ENCODE assay signal across 18 cellular contexts in the genomic region with DNA sequence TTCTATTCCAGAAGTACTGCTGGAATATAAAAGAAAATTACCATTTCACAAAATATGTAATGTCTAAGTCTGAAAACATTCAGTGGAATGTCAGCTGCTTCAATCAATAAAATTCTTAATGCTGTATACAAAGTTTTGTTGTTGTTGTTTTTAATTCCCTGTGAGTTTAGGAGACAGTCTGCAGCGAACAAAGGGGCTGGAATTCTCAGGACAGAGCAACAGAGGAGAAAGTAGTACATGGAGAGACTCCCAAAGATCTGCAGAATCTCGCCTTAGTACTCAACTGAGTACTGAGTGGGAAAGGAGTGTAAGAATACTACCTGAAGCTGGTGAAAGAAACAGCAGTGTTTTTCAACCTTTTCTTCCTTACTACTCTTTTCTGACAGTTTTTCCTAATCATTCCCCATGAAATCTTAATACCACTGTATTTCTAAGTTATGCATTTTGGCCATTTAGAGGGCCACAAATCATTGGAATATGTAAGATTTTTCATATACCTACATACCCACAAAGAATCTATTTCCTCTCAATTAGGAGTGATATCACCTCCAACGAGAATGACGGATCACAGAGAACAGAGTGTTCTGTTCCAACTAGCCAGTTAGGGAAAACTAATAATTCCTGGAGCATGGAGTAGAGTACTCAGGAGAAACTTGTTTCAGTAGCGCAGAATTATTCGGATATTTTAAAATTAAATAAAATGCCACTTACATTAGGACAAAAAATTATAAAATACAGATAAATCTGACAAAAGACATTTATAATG. TPM values are rescaled to one million over a fixed set of nuclear protein-coding genes. Genes with fewer than 3 reads are reported as not detected.
A peak's percentile ranks its signal among the peaks of the same experiment; 100 is the strongest.
DNase-seq lines count a peak whose midpoint lies in the region; ATAC-seq and TF ChIP-seq lines count a peak whose summit lies in the region.
"Had no signal": no experiment of that assay in that cellular context is flagged by ENCODE, and none has a peak within 500 bp of the region (broad histone marks: within the 10 kb centered on the region; RNA-seq: fewer than 3 reads in every experiment).

No MANE protein-coding gene starts in this region.

- ATAC-seq in Panc1 (peak; percentile 80; the same call in 1 of the 2 replicates), natural killer cell (no peak), HG03565 (IDR thresholded peaks at IDR 0.05; ENCODE audit: unreplicated experiment) (no peak)

- no peak overlapping the region for H2AFZ ChIP-seq in osteoblast (ENCODE audit: low read length)

- peak overlapping the region; percentile 70 for H3K4me2 ChIP-seq in osteoblast (ENCODE audit: insufficient read depth, low read length)

- H3K4me1 Mint-ChIP-seq in natural killer cell: peaks cover 28 to 51% of the 10 kb centered on the region in 2 donors

- DNase-seq in Panc1 (ENCODE audit: low read depth, low spot score) (no peak), dorsolateral prefrontal cortex (no peak), osteoblast (ENCODE audit: insufficient read length, low spot score, missing footprints) (no peak), uterus (no peak), natural killer cell (no peak)
- DNase-seq in activated T-cell treated with anti-CD3 and anti-CD28 coated beads, Interleukin-2, amount 50 U/mL, for 48 hours: no peak
- DNase-seq: activated CD4-positive, alpha-beta T cell treated with anti-CD3 and anti-CD28 coated beads, Interleukin-2, amount 50 U/mL, for 1 hour; activated T-cell treated with anti-CD3 and anti-CD28 coated beads, Interleukin-2, amount 50 U/mL, for 1 hour; heart right ventricle; kidney glomerular epithelial cell; NCI-H1048; NCI-H2171 treated with DMSO at 0.1 percent for 48 hours; stimulated activated CD4-positive, alpha-beta T cell treated with anti-CD3 and anti-CD28 coated beads, Interleukin-4, amount 100 ng/mL, for 1 hour had no signal

- peaks cover 5% of the 10 kb centered on the region; the same call in 1 of the 2 replicates for H3K36me3 ChIP-seq in Panc1 (ENCODE audit: control insufficient read depth, insufficient read depth, low read length)
- H3K36me3 ChIP-seq in osteoblast (ENCODE audit: insufficient read depth, low read length): peaks cover 25% of the 10 kb centered on the region
- no peaks in the 10 kb centered on the region for H3K36me3 ChIP-seq in uterus
- H3K36me3 ChIP-seq: heart right ventricle had no signal

- H3K27me3 ChIP-seq in Panc1 (ENCODE audit: control insufficient read depth, insufficient read depth, low read length) (no peaks in the 10 kb centered on the region), dorsolateral prefrontal cortex (no peaks in the 10 kb centered on the region), osteoblast (ENCODE audit: insufficient read depth, low read length) (no peaks in the 10 kb centered on the region), uterus (no peaks in the 10 kb centered on the region)
- H3K27me3 ChIP-seq: heart right ventricle had no signal

- no peak for TF ChIP-seq POLR2A in uterus (IDR thresholded peaks at IDR 0.05)

- no peaks in the 10 kb centered on the region for H4K20me1 ChIP-seq in osteoblast (ENCODE audit: insufficient read depth, low read length)

- CTCF ChIA-PET in Panc1 (lab: Charles Lee): no interaction called here

- no peaks in the 10 kb centered on the region for H3K27me3 Mint-ChIP-seq in natural killer cell (ENCODE audit: low read depth in 2 of 2)
- H3K27me3 Mint-ChIP-seq: activated naive CD8-positive, alpha-beta T cell; central memory CD8-positive, alpha-beta T cell had no signal

- no TSS peak for BruUV-seq in Panc1 (replicated peaks; lab: Mats Ljungman, UMichigan)

- no peak overlapping the region for H3K4me3 Mint-ChIP-seq in natural killer cell
- H3K4me3 Mint-ChIP-seq: activated naive CD8-positive, alpha-beta T cell; CD14-positive monocyte; central memory CD8-positive, alpha-beta T cell had no signal

- peak overlapping the region in 1 of 2 experiments; percentile 2; a peak in 1 of 4 replicates for H3K4me3 ChIP-seq in Panc1 (ENCODE audit: low read depth in 2 of 2, low read length in 2 of 2)
- peak overlapping the region in 20 of 59 donors; percentile 0 to 45 (median 9) for H3K4me3 ChIP-seq in dorsolateral prefrontal cortex
- H3K4me3 ChIP-seq in osteoblast (ENCODE audit: insufficient read depth, low read length): peak overlapping the region; percentile 15
- peak overlapping the region; percentile 7 to 20 for H3K4me3 ChIP-seq in uterus
- H3K4me3 ChIP-seq: heart right ventricle, SK-N-MC had no signal

- no peak overlapping the region for H3K27ac Mint-ChIP-seq in natural killer cell
- H3K27ac Mint-ChIP-seq: activated naive CD8-positive, alpha-beta T cell had no signal

- peaks cover 15% of the 10 kb centered on the region for H3K36me3 Mint-ChIP-seq in natural killer cell

- TF ChIP-seq CTCF in Panc1 (IDR thresholded peaks at IDR 0.05) (no peak), dorsolateral prefrontal cortex (IDR thresholded peaks at IDR 0.05 in 54 of 56, conservative IDR thresholded peaks at IDR 0.05 in 2 of 56; ENCODE audit: low read depth in 1 of 56, partially characterized antibody in 56 of 56) (no peak), osteoblast (IDR thresholded peaks at IDR 0.05; ENCODE audit: extremely low read depth, low read depth, low read length) (no peak), uterus (IDR thresholded peaks at IDR 0.05) (no peak), natural killer cell (IDR thresholded peaks at IDR 0.05) (no peak)

- intact Hi-C loops in Panc1 (cut with micrococcal nuclease; ENCODE audit: unreplicated experiment): no loop called here
- intact Hi-C loops in dorsolateral prefrontal cortex (cut with DNase I): no loop called here
- intact Hi-C loops in uterus (cut with DNase I; ENCODE audit: low total_unique reads): no loop called here
- intact Hi-C loops in natural killer cell (cut with micrococcal nuclease): no loop called here

- H3K9me3 ChIP-seq in Panc1 (ENCODE audit: control insufficient read depth, insufficient read depth, low read depth, low read length) (no peaks in the 10 kb centered on the region), osteoblast (ENCODE audit: low read depth, low read length) (no peaks in the 10 kb centered on the region), uterus (no peaks in the 10 kb centered on the region)
- H3K9me3 ChIP-seq: heart right ventricle had no signal

- peaks cover 98% of the 10 kb centered on the region for H3K79me2 ChIP-seq in osteoblast (ENCODE audit: insufficient read depth, low read length)

- peak overlapping the region; percentile 81 for H3K27ac ChIP-seq in Panc1 (ENCODE audit: low read length)
- H3K27ac ChIP-seq in dorsolateral prefrontal cortex: peak overlapping the region in 46 of 59 donors; percentile 0 to 75 (median 26)
- H3K27ac ChIP-seq in osteoblast (ENCODE audit: low read depth, low read length): peak overlapping the region; percentile 85
- peak overlapping the region; percentile 72 to 90 for H3K27ac ChIP-seq in uterus
- H3K27ac ChIP-seq: SK-N-MC had no signal

- no peaks in the 10 kb centered on the region for H3K9me3 Mint-ChIP-seq in natural killer cell
- H3K9me3 Mint-ChIP-seq: central memory CD8-positive, alpha-beta T cell had no signal

- POLR2A ChIA-PET in Panc1 (lab: Charles Lee): interaction anchor here (0.7 kb wide), 1 partner anchor 12 kb away, joined by 3 read pairs; no protein-coding TSS in a partner anchor

- H3K4me1 ChIP-seq in Panc1 (ENCODE audit: control insufficient read depth, insufficient read depth, low read length): peaks cover 54% of the 10 kb centered on the region
- peaks cover 37% of the 10 kb centered on the region for H3K4me1 ChIP-seq in osteoblast (ENCODE audit: insufficient read depth, low read length)
- H3K4me1 ChIP-seq in uterus: no peaks in the 10 kb centered on the region

- in situ Hi-C loops in Panc1 (cut with HindIII; ENCODE audit: low pct_unique_long_range_greater_than_20kb, low sequenced_read_pairs): no loop called here

RNA-seq across cellular contexts. Expression of gene ANKRD28, which starts 16.0 kb away (rescaled TPM):
- total RNA-seq in Panc1 (2021; ENCODE audit: unreplicated experiment): 89.3 TPM
- polyA plus RNA-seq in Panc1 (2012; ENCODE audit: insufficient read length): 35.0 TPM
- 100 to 1,000 TPM in 4 of 120 experiments, 10 to 100 TPM in 116; 46.9 to 110 (median 74.2) TPM for total RNA-seq in dorsolateral prefrontal cortex
- 215 and 223 TPM in 2 replicates for total RNA-seq in osteoblast
- 10 to 100 TPM; 20.0 to 86.8 (median 37.6) TPM for total RNA-seq in uterus
- total RNA-seq in natural killer cell: 10 to 100 TPM; 58.0 to 99.7 (median 91.7) TPM

Comparison
In these comparisons a context has a peak if more than half of its experiments do, and no peak if none do; other contexts are left out.
1. H3K27ac ChIP-seq: peak in every context shown above with its lines; median percentile 85 in osteoblast; 81 in Panc1; 81 in uterus; 26 in dorsolateral prefrontal cortex.